Comparison of ENCODE assay signal across 29 cellular contexts in genomic region chr1:214917081-214917635, GRCh38.
"Had no signal": no experiment of that assay in that cellular context is flagged by ENCODE, and none has a peak within 500 bp of the region (broad histone marks: within the 10 kb centered on the region; RNA-seq: fewer than 3 reads in every experiment).

No MANE protein-coding gene starts in this region.

- H3K4me3 Mint-ChIP-seq: activated naive CD4-positive, alpha-beta T cell treated with anti-CD3 and anti-CD28 coated beads for 36 hours; activated naive CD8-positive, alpha-beta T cell treated with anti-CD3 and anti-CD28 coated beads for 36 hours; activated T-helper 1 cell treated with anti-CD3 and anti-CD28 coated beads, Interleukin-12 subunit alpha, Interleukin-12 subunit beta, Interleukin-2, Interleukin-4 antibody, amounts not matched to agents 30 ng/mL and 10 ng/mL and 1 ng/mL, durations not matched to agents 14 hours and 24 hours and 36 hours; nephron; T-helper 2 cell treated with Interferon-gamma antibody and Interleukin-4, amounts not matched to agents 5 μg/mL and 100 μg/mL, for 36 hours had no signal

- H3K36me3 Mint-ChIP-seq: activated naive CD8-positive, alpha-beta T cell treated with anti-CD3 and anti-CD28 coated beads for 36 hours had no signal

- H3K9me3 Mint-ChIP-seq: activated naive CD4-positive, alpha-beta T cell treated with anti-CD3 and anti-CD28 coated beads for 36 hours; activated naive CD8-positive, alpha-beta T cell treated with anti-CD3 and anti-CD28 coated beads for 36 hours; activated T-helper 1 cell treated with anti-CD3 and anti-CD28 coated beads, Interleukin-12 subunit alpha, Interleukin-12 subunit beta, Interleukin-2, Interleukin-4 antibody, amounts not matched to agents 30 ng/mL and 10 ng/mL and 1 ng/mL, durations not matched to agents 14 hours and 24 hours and 36 hours; nephron; T-helper 2 cell treated with Interferon-gamma antibody and Interleukin-4, amounts not matched to agents 5 μg/mL and 100 μg/mL, for 36 hours had no signal

- DNase-seq: activated CD4-positive, alpha-beta T cell treated with anti-CD3 and anti-CD28 coated beads for 4 hours; activated CD4-positive, alpha-beta T cell treated with anti-CD3 and anti-CD28 coated beads, Interleukin-2, amount 50 U/mL, for 48 hours; activated CD8-positive, alpha-beta memory T cell treated with anti-CD3 and anti-CD28 coated beads, Interleukin-2, amount 50 U/mL, for 4 hours; activated effector memory CD4-positive, alpha-beta T cell treated with anti-CD3 and anti-CD28 coated beads, Interleukin-2, amount 50 U/mL, for 16 hours; activated naive CD4-positive, alpha-beta T cell treated with anti-CD3 and anti-CD28 coated beads for 36 hours; activated naive CD8-positive, alpha-beta T cell treated with anti-CD3 and anti-CD28 coated beads for 36 hours; activated T-cell treated with anti-CD3 and anti-CD28 coated beads, Interleukin-2, amount 50 U/mL, for 1 hour; adrenal gland; aorta; body of pancreas; cerebellar nuclear complex; colonic mucosa; effector memory CD4-positive, alpha-beta T cell; erythroblast; head of caudate nucleus; hypothalamus; left ventricle myocardium inferior; pancreas; retina; stimulated activated CD4-positive, alpha-beta T cell treated with anti-CD3 and anti-CD28 coated beads, Interleukin-4, amount 100 ng/mL, for 4 hours; stimulated activated naive CD4-positive, alpha-beta T cell treated with Interleukin-2 at 50 U/mL for 16 hours; T-helper 1 cell had no signal

- H3K27ac ChIP-seq: adrenal gland, body of pancreas, colonic mucosa, left ventricle myocardium inferior, pancreas, prostate gland, skin epidermis had no signal

- H3K36me3 ChIP-seq: adrenal gland, colonic mucosa, left ventricle myocardium inferior, pancreas, prostate gland had no signal

- H3K4me1 ChIP-seq: adrenal gland, body of pancreas, colonic mucosa, left ventricle myocardium inferior, pancreas, prostate gland had no signal

- H3K27me3 Mint-ChIP-seq: activated naive CD8-positive, alpha-beta T cell treated with anti-CD3 and anti-CD28 coated beads for 36 hours had no signal

- ATAC-seq: body of pancreas, pancreas, sciatic nerve had no signal

- H3K4me3 ChIP-seq: adrenal gland, body of pancreas, colonic mucosa, left ventricle myocardium inferior, lung, pancreas, prostate gland, skin epidermis had no signal

- H3K27me3 ChIP-seq: adrenal gland, body of pancreas, colonic mucosa, pancreas had no signal

- H3K4me1 Mint-ChIP-seq: activated naive CD8-positive, alpha-beta T cell treated with anti-CD3 and anti-CD28 coated beads for 36 hours had no signal

- H3K27ac Mint-ChIP-seq: activated naive CD4-positive, alpha-beta T cell treated with anti-CD3 and anti-CD28 coated beads for 36 hours; activated naive CD8-positive, alpha-beta T cell treated with anti-CD3 and anti-CD28 coated beads for 36 hours; activated T-helper 1 cell treated with anti-CD3 and anti-CD28 coated beads, Interleukin-12 subunit alpha, Interleukin-12 subunit beta, Interleukin-2, Interleukin-4 antibody, amounts not matched to agents 30 ng/mL and 10 ng/mL and 1 ng/mL, durations not matched to agents 14 hours and 24 hours and 36 hours; nephron; T-helper 2 cell treated with Interferon-gamma antibody and Interleukin-4, amounts not matched to agents 5 μg/mL and 100 μg/mL, for 36 hours had no signal

- H3K9me3 ChIP-seq: adrenal gland, body of pancreas, colonic mucosa, left ventricle myocardium inferior, pancreas, prostate gland had no signal
